In genomic region chr19:19662866-19663291, GRCh38 we compare ENCODE assay signal across 8 cellular contexts. TPM values are rescaled to one million over a fixed set of nuclear protein-coding genes. Genes with fewer than 3 reads are reported as not detected.
A peak's percentile ranks its signal among the peaks of the same experiment; 100 is the strongest.
DNase-seq lines count a peak whose midpoint lies in the region; ATAC-seq and TF ChIP-seq lines count a peak whose summit lies in the region.

No MANE protein-coding gene starts in this region.

- H3K9me3 ChIP-seq in heart right ventricle (no peaks in the 10 kb centered on the region), RWPE2 (ENCODE audit: severe bottlenecking) (no peaks in the 10 kb centered on the region), esophagus (ENCODE audit: control insufficient read depth in 2 of 2, insufficient read depth in 1 of 2, low read depth in 1 of 2, low read length in 1 of 2) (no peaks in the 10 kb centered on the region), trophoblast cell (ENCODE audit: insufficient read depth, low read depth, low read length) (no peaks in the 10 kb centered on the region)

- peak overlapping the region; percentile 22 for H4K12ac ChIP-seq in trophoblast cell (ENCODE audit: low read depth, low read length)

- peak overlapping the region in 9 of 10 donors; percentile 86 to 98 (median 93) for H3K27ac ChIP-seq in heart right ventricle
- peak overlapping the region; percentile 58 for H3K27ac ChIP-seq in RWPE2 (ENCODE audit: poor library complexity, severe bottlenecking)
- peak overlapping the region; percentile 91 to 98 for H3K27ac ChIP-seq in esophagus (ENCODE audit: low read depth in 2 of 2, low read length in 1 of 2)
- no peak overlapping the region for H3K27ac ChIP-seq in trophoblast cell (ENCODE audit: low read depth, low read length)

- intact Hi-C loops in heart right ventricle (cut with DNase I): loop anchor here in 2 of 10 donors (5.0 to 10.0 kb wide), 4 partner anchors 69 to 242 kb away; partner anchors contain the start of genes ZNF14 (in 1 of the 2), ZNF506 (in 1 of the 2) and ZNF93 (in 1 of the 2)
- intact Hi-C loops in Right ventricle myocardium superior (cut with DNase I): no loop called here

- peak overlapping the region; percentile 31 for H3K4ac ChIP-seq in trophoblast cell (ENCODE audit: low read depth, low read length)

- H3K79me2 ChIP-seq in trophoblast cell (ENCODE audit: control insufficient read depth, insufficient read depth, low read length, poor library complexity): peaks cover 10% of the 10 kb centered on the region

- peak in 1 of 8 donors; percentile 0 for ATAC-seq in heart right ventricle
- no peak for ATAC-seq in Right ventricle myocardium superior (ENCODE audit: poor library complexity)
- ATAC-seq in RWPE2 (ENCODE audit: low read depth): no peak; the same call in 2 of the 3 replicates
- no peak for ATAC-seq in HG03025 (IDR thresholded peaks at IDR 0.05; ENCODE audit: low FRiP score, unreplicated experiment)
- no peak for ATAC-seq in HG02981 (IDR thresholded peaks at IDR 0.05; ENCODE audit: unreplicated experiment)

- H2BK12ac ChIP-seq in trophoblast cell (ENCODE audit: low read length): no peak overlapping the region

- peak overlapping the region; percentile 96 for H3K4me2 ChIP-seq in trophoblast cell (ENCODE audit: low read length)

- no peaks in the 10 kb centered on the region for H3K27me3 ChIP-seq in heart right ventricle
- no peaks in the 10 kb centered on the region for H3K27me3 ChIP-seq in RWPE2 (ENCODE audit: insufficient read depth, poor library complexity, severe bottlenecking)
- H3K27me3 ChIP-seq in esophagus (ENCODE audit: control insufficient read depth in 1 of 2, insufficient read depth in 2 of 2, low read length in 2 of 2): no peaks in the 10 kb centered on the region
- H3K27me3 ChIP-seq in trophoblast cell (ENCODE audit: insufficient read depth, low read length): no peaks in the 10 kb centered on the region

- peak overlapping the region; percentile 62 for H4K91ac ChIP-seq in trophoblast cell (ENCODE audit: low read depth, low read length)

- H2AFZ ChIP-seq in trophoblast cell (ENCODE audit: insufficient read depth, low read length, poor library complexity): peak overlapping the region; percentile 86

- H3K23ac ChIP-seq in trophoblast cell (ENCODE audit: low read length): peak overlapping the region; percentile 55

- H2BK120ac ChIP-seq in trophoblast cell (ENCODE audit: insufficient read depth, low read length, poor library complexity): peak overlapping the region; percentile 65

- peak overlapping the region; percentile 90 for H4K8ac ChIP-seq in trophoblast cell (ENCODE audit: low read depth, low read length)

- H3K4me1 ChIP-seq in heart right ventricle (peaks cover 5 to 35% (median 20%) of the 10 kb centered on the region in 9 donors), RWPE2 (ENCODE audit: insufficient read depth, poor library complexity, severe bottlenecking) (peaks cover 4% of the 10 kb centered on the region), esophagus (ENCODE audit: control insufficient read depth in 2 of 2, insufficient read depth in 2 of 2, low read length in 1 of 2) (peaks cover 4 to 17% of the 10 kb centered on the region in 2 donors), trophoblast cell (ENCODE audit: control insufficient read depth in 1 of 2, insufficient read depth in 2 of 2, low read length in 2 of 2) (peaks cover 9 to 14% of the 10 kb centered on the region in 2 experiments)

- peak overlapping the region; percentile 4 for H2AK5ac ChIP-seq in trophoblast cell (ENCODE audit: low read length)

- H3K79me1 ChIP-seq in trophoblast cell (ENCODE audit: low read length): peaks cover 7% of the 10 kb centered on the region

- no peak overlapping the region for H2BK5ac ChIP-seq in trophoblast cell (ENCODE audit: low read depth, low read length, poor library complexity)

- peak overlapping the region; percentile 7 for H3K18ac ChIP-seq in trophoblast cell (ENCODE audit: low read length)

- 6 to 10% methylated on average over 21 of the region's 21 CpGs for WGBS in heart right ventricle, 2 donors
- WGBS in esophagus, 2 donors: 3 to 5% methylated on average over 21 of the region's 21 CpGs
- WGBS in trophoblast cell (ENCODE audit: extremely low coverage, insufficient coverage, insufficient read length): no CpG with 5 or more reads among the region's 21 CpGs

- H3K36me3 ChIP-seq in heart right ventricle: peaks cover 0 to 29% (median 14%) of the 10 kb centered on the region in 9 donors
- peaks cover 39% of the 10 kb centered on the region for H3K36me3 ChIP-seq in RWPE2 (ENCODE audit: low read depth)
- H3K36me3 ChIP-seq in esophagus (ENCODE audit: control insufficient read depth in 2 of 2, insufficient read depth in 2 of 2, low read length in 1 of 2): peaks cover 0 to 11% of the 10 kb centered on the region in 2 donors
- peaks cover 17 to 18% of the 10 kb centered on the region in 2 experiments for H3K36me3 ChIP-seq in trophoblast cell (ENCODE audit: control insufficient read depth in 1 of 2, insufficient read depth in 2 of 2, low read length in 2 of 2)

- H3K14ac ChIP-seq in trophoblast cell (ENCODE audit: low read length): peak overlapping the region; percentile 87

- no peak for DNase-seq in heart right ventricle
- DNase-seq in Right ventricle myocardium superior: no peak
- DNase-seq in RWPE2 (ENCODE audit: low spot score): no peak
- DNase-seq in trophoblast cell: peak in 1 of 2 donors; percentile 36
- no peak for DNase-seq in activated gamma-delta T cell treated with Interleukin-2 at 50 U/mL for 16 hours

- H3K4me3 ChIP-seq in heart right ventricle (peak overlapping the region; percentile 77 to 100 (median 93)), RWPE2 (ENCODE audit: severe bottlenecking) (peak overlapping the region; percentile 99), esophagus (ENCODE audit: low read depth in 1 of 2, low read length in 2 of 2) (peak overlapping the region; percentile 83 to 85), trophoblast cell (ENCODE audit: low read depth, low read length) (peak overlapping the region; percentile 99)

- no peak for TF ChIP-seq CTCF in heart right ventricle (IDR thresholded peaks at IDR 0.05)
- no peak for TF ChIP-seq CTCF in RWPE2 (IDR thresholded peaks at IDR 0.05; ENCODE audit: poor library complexity, severe bottlenecking)

- peak overlapping the region; percentile 90 for H3K9ac ChIP-seq in trophoblast cell (ENCODE audit: low read length)

RNA-seq across cellular contexts. Expression of gene ATP13A1, which starts 0.6 kb away (rescaled TPM):
- total RNA-seq in heart right ventricle (10 to 100 TPM; 12.3 to 28.2 (median 18.4) TPM), Right ventricle myocardium superior (16.2 TPM)
- polyA plus RNA-seq in heart right ventricle (10 to 100 TPM; 23.2 to 34.5 TPM), esophagus (10 to 100 TPM; 29.2 to 39.8 TPM)
- 36.9 and 40.8 TPM in 2 replicates for polyA plus RNA-seq in trophoblast cell (2013)

RNA-seq across cellular contexts. Expression of gene ZNF101, which starts 5.8 kb away (rescaled TPM):
- total RNA-seq in heart right ventricle (1 to 10 TPM; 2.5 to 5.7 (median 3.8) TPM), Right ventricle myocardium superior (2.9 TPM)
- polyA plus RNA-seq in heart right ventricle (1 to 10 TPM; 3.1 to 6.9 TPM), esophagus (10 to 100 TPM; 10.4 to 12.2 TPM)
- polyA plus RNA-seq in trophoblast cell (2013): 10.6 and 11.9 TPM in 2 replicates

RNA-seq across cellular contexts. Expression of gene GMIP, which starts 19.4 kb away (rescaled TPM):
- total RNA-seq in heart right ventricle (10 to 100 TPM in 1 of 10 donors, 1 to 10 TPM in 9; 1.4 to 11.8 (median 2.4) TPM), Right ventricle myocardium superior (3.0 TPM)
- polyA plus RNA-seq in heart right ventricle (1 to 10 TPM; 1.6 to 2.5 TPM), esophagus (10 to 100 TPM in 1 of 2 donors, 1 to 10 TPM in 1; 6.3 to 10.5 TPM)
- polyA plus RNA-seq in trophoblast cell (2013): 15.7 and 17.3 TPM in 2 replicates

RNA-seq across cellular contexts. Expression of gene LPAR2, which starts 34.9 kb away (rescaled TPM):
- total RNA-seq in heart right ventricle (1 to 10 TPM in 3 of 10 donors, under 1 TPM in 6, not detected in 1; 0.25 to 1.9 (median 0.94) TPM), Right ventricle myocardium superior (1.7 TPM)
- polyA plus RNA-seq in heart right ventricle (1 to 10 TPM in 1 of 2 donors, under 1 TPM in 1; 0.52 to 1.2 TPM), esophagus (10 to 100 TPM in 1 of 2 donors, 1 to 10 TPM in 1; 8.3 to 10.3 TPM)
- 39.2 and 41.2 TPM in 2 replicates for polyA plus RNA-seq in trophoblast cell (2013)

RNA-seq across cellular contexts. Expression of gene PBX4, which starts 44.4 kb away (rescaled TPM):
- total RNA-seq in heart right ventricle: 1 to 10 TPM in 1 of 10 donors, under 1 TPM in 2, not detected in 7; 0.25 to 1.2 (median 0.36) TPM
- under 1 TPM; 0.06 to 0.51 TPM for polyA plus RNA-seq in heart right ventricle
- total RNA-seq in Right ventricle myocardium superior: not detected
- 1 to 10 TPM; 1.4 to 3.9 TPM for polyA plus RNA-seq in esophagus
- 1.4 TPM in 2 replicates for polyA plus RNA-seq in trophoblast cell (2013)
